15 cellular contexts compared by ENCODE assay signal in genomic region chr5:15615859-15616258, GRCh38.
"Had no signal": no experiment of that assay in that cellular context is flagged by ENCODE, and none has a peak within 500 bp of the region (broad histone marks: within the 10 kb centered on the region; RNA-seq: fewer than 3 reads in every experiment).

No MANE protein-coding gene starts in this region.

- H3K9me3 Mint-ChIP-seq: memory B cell had no signal

- H3K9me3 ChIP-seq: ascending aorta, left ventricle myocardium inferior, neutrophil had no signal

- H3K27me3 ChIP-seq: ascending aorta, neutrophil had no signal

- DNase-seq: activated CD4-positive, alpha-beta T cell treated with anti-CD3 and anti-CD28 coated beads, Interleukin-2, amount 50 U/mL, for 4 hours; activated CD4-positive, CD25-positive, alpha-beta regulatory T cell treated with anti-CD3 and anti-CD28 coated beads, Interleukin-2, amount 50 U/mL, for 72 hours; activated naive CD4-positive, alpha-beta T cell treated with anti-CD3 and anti-CD28 coated beads for 36 hours; activated naive CD8-positive, alpha-beta T cell treated with anti-CD3 and anti-CD28 coated beads, Interleukin-2, amount 50 U/mL, for 24 hours; activated T-cell treated with anti-CD3 and anti-CD28 coated beads for 4 hours; hippocampal formation; kidney; left ventricle myocardium inferior; natural killer cell; retina had no signal

- H3K4me1 Mint-ChIP-seq: activated naive CD8-positive, alpha-beta T cell treated with anti-CD3 and anti-CD28 coated beads, Interleukin-2, amount 50 U/mL, for 24 hours; memory B cell; natural killer cell; stimulated activated memory B cell treated with anti-CD40 and anti-IgM and Interleukin-4, amounts not matched to agents 10 μg/mL and 1 μg/mL and 100 μg/mL, for 72 hours had no signal

- H3K4me3 Mint-ChIP-seq: activated naive CD4-positive, alpha-beta T cell treated with anti-CD3 and anti-CD28 coated beads for 36 hours; activated naive CD8-positive, alpha-beta T cell treated with anti-CD3 and anti-CD28 coated beads, Interleukin-2, amount 50 U/mL, for 24 hours; memory B cell; natural killer cell; stimulated activated memory B cell treated with anti-CD40 and anti-IgM and Interleukin-4, amounts not matched to agents 10 μg/mL and 1 μg/mL and 100 μg/mL, for 72 hours had no signal

- H3K4me3 ChIP-seq: ascending aorta, left ventricle myocardium inferior had no signal

- H3K27me3 Mint-ChIP-seq: activated naive CD8-positive, alpha-beta T cell treated with anti-CD3 and anti-CD28 coated beads, Interleukin-2, amount 50 U/mL, for 24 hours; memory B cell; stimulated activated memory B cell treated with anti-CD40 and anti-IgM and Interleukin-4, amounts not matched to agents 10 μg/mL and 1 μg/mL and 100 μg/mL, for 72 hours had no signal

- H3K36me3 Mint-ChIP-seq: memory B cell; stimulated activated memory B cell treated with anti-CD40 and anti-IgM and Interleukin-4, amounts not matched to agents 10 μg/mL and 1 μg/mL and 100 μg/mL, for 72 hours had no signal

- H3K27ac Mint-ChIP-seq: activated naive CD4-positive, alpha-beta T cell treated with anti-CD3 and anti-CD28 coated beads for 36 hours; activated naive CD8-positive, alpha-beta T cell treated with anti-CD3 and anti-CD28 coated beads, Interleukin-2, amount 50 U/mL, for 24 hours; activated T-helper 2 cell treated with anti-CD3 and anti-CD28 coated beads, Interferon-gamma antibody, Interleukin-2, Interleukin-4, amounts not matched to agents 10 μg/mL and 5 μg/mL and 100 μg/mL, durations not matched to agents 14 hours and 24 hours and 36 hours; memory B cell; natural killer cell; stimulated activated memory B cell treated with anti-CD40 and anti-IgM and Interleukin-4, amounts not matched to agents 10 μg/mL and 1 μg/mL and 100 μg/mL, for 72 hours had no signal

- H3K27ac ChIP-seq: ascending aorta, left ventricle myocardium inferior, neutrophil had no signal

- H3K36me3 ChIP-seq: ascending aorta, neutrophil had no signal
